In the genomic region with DNA sequence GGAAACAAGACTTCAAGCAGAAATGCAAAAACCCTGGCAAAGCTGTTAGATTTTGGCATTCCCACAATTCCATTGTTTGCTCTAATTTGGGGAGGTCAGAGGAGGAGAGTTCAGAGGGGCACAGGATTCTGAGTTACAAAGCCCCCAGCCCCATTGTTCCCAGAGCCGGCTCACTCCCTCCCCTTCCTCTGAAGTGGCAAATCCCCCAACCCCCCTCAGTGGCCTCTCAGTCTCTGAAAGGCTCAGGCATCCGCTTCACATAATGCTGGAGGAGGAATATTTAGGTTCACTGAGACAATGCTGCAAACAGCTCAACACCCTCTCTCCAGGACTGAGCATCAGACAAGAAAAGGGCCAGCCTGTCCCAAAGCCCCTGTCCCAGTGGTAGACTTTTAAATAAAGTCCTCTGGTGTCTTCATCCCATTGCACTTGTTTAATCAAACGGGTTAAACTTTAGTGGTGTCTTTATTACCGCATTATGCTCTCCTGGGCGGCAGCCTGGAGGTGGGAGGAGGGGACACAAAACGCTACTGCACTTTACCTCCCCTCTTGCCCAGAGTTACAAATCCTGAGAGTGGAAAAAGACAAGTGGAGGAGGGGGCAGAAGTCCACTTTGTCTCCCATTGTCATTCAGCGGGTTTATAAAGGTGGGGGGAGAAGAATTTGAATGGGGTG, we compare ENCODE assay signal across 24 cellular contexts.
DNase-seq lines count a peak whose midpoint lies in the region; ATAC-seq and TF ChIP-seq lines count a peak whose summit lies in the region.
"Had no signal": no experiment of that assay in that cellular context is flagged by ENCODE, and none has a peak within 500 bp of the region (broad histone marks: within the 10 kb centered on the region; RNA-seq: fewer than 3 reads in every experiment).

No MANE protein-coding gene starts in this region.

- DNase-seq in ELF-1 (ENCODE audit: low read depth, low spot score), result peak; percentile 57
- peak; percentile 63 for DNase-seq in NCI-H82 (lab: John Stamatoyannopoulos, UW)
- DNase-seq in iPS DF 19.7 (ENCODE audit: low read depth, low spot score), result peak; percentile 28
- DNase-seq in neural progenitor cell (ENCODE audit: low spot score), result peak; percentile 96
- no peak for DNase-seq in stimulated activated CD8-positive, alpha-beta memory T cell treated with anti-CD3 and anti-CD28 coated beads, Interleukin-4, amount 100 ng/mL, for 48 hours
- no peak for DNase-seq in heart right ventricle
- no peak for DNase-seq in dedifferentiated amniotic fluid mesenchymal stem cell (ENCODE audit: extremely low spot score)
- DNase-seq: activated CD4-positive, alpha-beta memory T cell treated with anti-CD3 and anti-CD28 coated beads for 36 hours; activated CD4-positive, alpha-beta T cell treated with anti-CD3 and anti-CD28 coated beads for 1 hour; activated naive CD4-positive, alpha-beta T cell treated with Interleukin-2 at 50 U/mL for 16 hours; AML-193; caudate nucleus; CD4-positive, alpha-beta T cell; DND-41; GM23248; hypothalamus; Karpas-422; NCI-H1436; SHP77 treated with DMSO at 0.1 percent for 48 hours; small intestine; stimulated activated naive CD4-positive, alpha-beta T cell treated with Interleukin-2 at 50 U/mL for 16 hours had no signal

- H3K4me1 Mint-ChIP-seq in neural progenitor cell, result peaks cover 77% of the 10 kb centered on the region

- H4K20me1 ChIP-seq in neural progenitor cell (ENCODE audit: low read depth), result peaks cover 18% of the 10 kb centered on the region

- H3K36me3 Mint-ChIP-seq in neural progenitor cell, result peaks cover 3% of the 10 kb centered on the region
- H3K36me3 Mint-ChIP-seq: activated CD4-positive, alpha-beta memory T cell treated with anti-CD3 and anti-CD28 coated beads for 36 hours; mesothelial cell of epicardium had no signal

- H3K9ac ChIP-seq in neural progenitor cell, result no peak overlapping the region
- H3K9ac ChIP-seq: GM23248 had no signal

- H3K4me3 ChIP-seq in neural progenitor cell (peak overlapping the region; percentile 18), heart right ventricle (no peak overlapping the region)
- H3K4me3 ChIP-seq: GM23248 had no signal

- H3K27me3 Mint-ChIP-seq in neural progenitor cell (ENCODE audit: insufficient read depth, low read depth), result peaks cover 15% of the 10 kb centered on the region
- H3K27me3 Mint-ChIP-seq: CD4-positive, alpha-beta T cell; dendritic cell treated with granulocyte-macrophage colony-stimulating factor and Interleukin-4, amounts not matched to agents 40 ng/mL and 50 ng/mL, for 4 days had no signal

- WGBS in heart right ventricle, 2 donors, result 30 to 35% methylated on average over 7 of the region's 7 CpGs

- H3K27ac Mint-ChIP-seq in neural progenitor cell, result peak overlapping the region; percentile 87
- H3K27ac Mint-ChIP-seq: activated CD4-positive, alpha-beta memory T cell treated with anti-CD3 and anti-CD28 coated beads for 36 hours; CD4-positive, alpha-beta T cell; dendritic cell treated with granulocyte-macrophage colony-stimulating factor and Interleukin-4, amounts not matched to agents 40 ng/mL and 50 ng/mL, for 4 days; mesothelial cell of epicardium had no signal

- H3K9me3 ChIP-seq in neural progenitor cell (ENCODE audit: low read depth) (no peaks in the 10 kb centered on the region), heart right ventricle (no peaks in the 10 kb centered on the region)

- TF ChIP-seq CTCF in neural progenitor cell (IDR thresholded peaks at IDR 0.05) (no peak), heart right ventricle (IDR thresholded peaks at IDR 0.05) (no peak)

- H3K79me2 ChIP-seq in neural progenitor cell (ENCODE audit: low read depth), result no peaks in the 10 kb centered on the region

- intact Hi-C loops in heart right ventricle (cut with DNase I), result no loop called here

- H3K27me3 ChIP-seq in neural progenitor cell, result peaks cover 21% of the 10 kb centered on the region
- peaks cover 0 to 7% (median 0%) of the 10 kb centered on the region in 7 donors for H3K27me3 ChIP-seq in heart right ventricle

- peak overlapping the region; percentile 69 for H3K27ac ChIP-seq in neural progenitor cell
- no peak overlapping the region for H3K27ac ChIP-seq in heart right ventricle
- H3K27ac ChIP-seq: GM23248 had no signal

- peaks cover 41% of the 10 kb centered on the region for H3F3A ChIP-seq in neural progenitor cell (ENCODE audit: low read depth)

- peaks cover 56% of the 10 kb centered on the region for H3K4me1 ChIP-seq in neural progenitor cell
- H3K4me1 ChIP-seq in heart right ventricle, result peaks cover 0 to 7% (median 0%) of the 10 kb centered on the region in 9 donors

- peak overlapping the region; percentile 69 for H3K4me2 ChIP-seq in neural progenitor cell

- H2AFZ ChIP-seq in neural progenitor cell (replicated peaks), result no peak overlapping the region
- H2AFZ ChIP-seq: GM23248 had no signal

- H3K36me3 ChIP-seq in neural progenitor cell (no peaks in the 10 kb centered on the region), heart right ventricle (no peaks in the 10 kb centered on the region)

- ATAC-seq in HG02588 (IDR thresholded peaks at IDR 0.05; ENCODE audit: unreplicated experiment) (no peak), heart right ventricle (no peak)

- peaks cover 10% of the 10 kb centered on the region for H3K9me3 Mint-ChIP-seq in neural progenitor cell
- H3K9me3 Mint-ChIP-seq: CD4-positive, alpha-beta T cell had no signal

- peak overlapping the region; percentile 73 for H3K4me3 Mint-ChIP-seq in neural progenitor cell
- H3K4me3 Mint-ChIP-seq: activated CD4-positive, alpha-beta memory T cell treated with anti-CD3 and anti-CD28 coated beads for 36 hours; CD4-positive, alpha-beta T cell; dendritic cell treated with granulocyte-macrophage colony-stimulating factor and Interleukin-4, amounts not matched to agents 40 ng/mL and 50 ng/mL, for 4 days; mesothelial cell of epicardium had no signal

Comparison
In these comparisons a context has a peak if more than half of its experiments do, and no peak if none do; other contexts are left out.
1. DNase-seq: peak in ELF-1 (single experiment), NCI-H82 (single experiment), iPS DF 19.7 (single experiment) and neural progenitor cell (single experiment); none in stimulated activated CD8-positive, alpha-beta memory T cell treated with anti-CD3 and anti-CD28 coated beads, Interleukin-4, amount 100 ng/mL, for 48 hours (single experiment), heart right ventricle (0 of 2) and dedifferentiated amniotic fluid mesenchymal stem cell (single experiment).